Comparison of ENCODE assay signal across 38 cellular contexts in genomic region chr13:93511011-93511410, GRCh38.
"Had no signal": no experiment of that assay in that cellular context is flagged by ENCODE, and none has a peak within 500 bp of the region (broad histone marks: within the 10 kb centered on the region; RNA-seq: fewer than 3 reads in every experiment).

No MANE protein-coding gene starts in this region.

- H3K9me3 ChIP-seq: adrenal gland, body of pancreas, breast epithelium had no signal

- H3K27me3 Mint-ChIP-seq: activated naive CD4-positive, alpha-beta T cell treated with anti-CD3 and anti-CD28 coated beads, Interleukin-2, amount 10 ng/mL, durations not matched to agents 7 days and 5 days; activated naive CD8-positive, alpha-beta T cell treated with anti-CD3 and anti-CD28 coated beads, Interleukin-2, amount 10 ng/mL, durations not matched to agents 7 days and 5 days; activated naive CD8-positive, alpha-beta T cell treated with anti-CD3 and anti-CD28 coated beads, Interleukin-2, amount 50 U/mL, for 24 hours; brain; central memory CD8-positive, alpha-beta T cell had no signal

- H3K36me3 ChIP-seq: adrenal gland, ascending aorta, brain microvascular endothelial cell, breast epithelium, cardiac muscle cell had no signal

- FAIRE-seq: bronchial epithelial cell had no signal

- H3K9me3 Mint-ChIP-seq: activated naive CD4-positive, alpha-beta T cell treated with anti-CD3 and anti-CD28 coated beads for 36 hours; activated naive CD4-positive, alpha-beta T cell treated with anti-CD3 and anti-CD28 coated beads, Interleukin-2, amount 10 ng/mL, durations not matched to agents 7 days and 5 days; activated naive CD4-positive, alpha-beta T cell treated with anti-CD3 and anti-CD28 coated beads, Interleukin-2, amount 50 U/mL, for 24 hours; activated naive CD8-positive, alpha-beta T cell treated with anti-CD3 and anti-CD28 coated beads for 36 hours; activated naive CD8-positive, alpha-beta T cell treated with anti-CD3 and anti-CD28 coated beads, Interleukin-2, amount 10 ng/mL, durations not matched to agents 7 days and 5 days; activated naive CD8-positive, alpha-beta T cell treated with anti-CD3 and anti-CD28 coated beads, Interleukin-2, amount 50 U/mL, for 24 hours; activated T-cell treated with anti-CD3 and anti-CD28 coated beads, Interleukin-2, amount 50 U/mL, for 4 hours; activated T-helper 1 cell treated with anti-CD3 and anti-CD28 coated beads, Interleukin-12 subunit alpha, Interleukin-12 subunit beta, Interleukin-2, Interleukin-4 antibody, amounts not matched to agents 30 ng/mL and 10 ng/mL and 1 ng/mL, durations not matched to agents 14 hours and 24 hours and 36 hours; activated T-helper 2 cell treated with anti-CD3 and anti-CD28 coated beads, Interferon-gamma antibody, Interleukin-2, Interleukin-4, amounts not matched to agents 10 μg/mL and 5 μg/mL and 100 μg/mL, durations not matched to agents 14 hours and 24 hours and 36 hours; brain had no signal

- H3K4me3 Mint-ChIP-seq: activated naive CD4-positive, alpha-beta T cell treated with anti-CD3 and anti-CD28 coated beads for 36 hours; activated naive CD4-positive, alpha-beta T cell treated with anti-CD3 and anti-CD28 coated beads, Interleukin-2, amount 10 ng/mL, durations not matched to agents 7 days and 5 days; activated naive CD4-positive, alpha-beta T cell treated with anti-CD3 and anti-CD28 coated beads, Interleukin-2, amount 50 U/mL, for 24 hours; activated naive CD8-positive, alpha-beta T cell; activated naive CD8-positive, alpha-beta T cell treated with anti-CD3 and anti-CD28 coated beads for 36 hours; activated naive CD8-positive, alpha-beta T cell treated with anti-CD3 and anti-CD28 coated beads, Interleukin-2, amount 10 ng/mL, durations not matched to agents 7 days and 5 days; activated naive CD8-positive, alpha-beta T cell treated with anti-CD3 and anti-CD28 coated beads, Interleukin-2, amount 50 U/mL, for 24 hours; activated T-cell treated with anti-CD3 and anti-CD28 coated beads, Interleukin-2, amount 50 U/mL, for 24 hours; activated T-cell treated with anti-CD3 and anti-CD28 coated beads, Interleukin-2, amount 50 U/mL, for 4 hours; activated T-cell treated with anti-CD3 and anti-CD28 coated beads, Interleukin-2, amount 50 U/mL, for 72 hours; activated T-helper 1 cell treated with anti-CD3 and anti-CD28 coated beads, Interleukin-12 subunit alpha, Interleukin-12 subunit beta, Interleukin-2, Interleukin-4 antibody, amounts not matched to agents 30 ng/mL and 10 ng/mL and 1 ng/mL, durations not matched to agents 14 hours and 24 hours and 36 hours; activated T-helper 17 cell treated with anti-CD3 and anti-CD28 coated beads, Interleukin-2, amount 50 U/mL, for 72 hours; brain; central memory CD8-positive, alpha-beta T cell had no signal

- H3K4me1 ChIP-seq: adrenal gland, ascending aorta, body of pancreas, breast epithelium had no signal

- H3K4me3 ChIP-seq: adrenal gland, ascending aorta, body of pancreas, breast epithelium, cardiac muscle cell had no signal

- H3K4me1 Mint-ChIP-seq: activated naive CD4-positive, alpha-beta T cell treated with anti-CD3 and anti-CD28 coated beads, Interleukin-2, amount 10 ng/mL, durations not matched to agents 7 days and 5 days; activated naive CD4-positive, alpha-beta T cell treated with anti-CD3 and anti-CD28 coated beads, Interleukin-2, amount 50 U/mL, for 24 hours; activated naive CD8-positive, alpha-beta T cell treated with anti-CD3 and anti-CD28 coated beads for 36 hours; activated naive CD8-positive, alpha-beta T cell treated with anti-CD3 and anti-CD28 coated beads, Interleukin-2, amount 10 ng/mL, durations not matched to agents 7 days and 5 days; activated naive CD8-positive, alpha-beta T cell treated with anti-CD3 and anti-CD28 coated beads, Interleukin-2, amount 50 U/mL, for 24 hours; activated T-helper 17 cell treated with anti-CD3 and anti-CD28 coated beads, Interleukin-2, amount 50 U/mL, for 72 hours; central memory CD8-positive, alpha-beta T cell had no signal

- DNase-seq: activated effector memory CD4-positive, alpha-beta T cell treated with anti-CD3 and anti-CD28 coated beads, Interleukin-2, amount 50 U/mL, for 16 hours; activated effector memory CD4-positive, alpha-beta T cell treated with Interleukin-2 at 50 U/mL for 16 hours; activated gamma-delta T cell; activated gamma-delta T cell treated with Interleukin-2 at 50 U/mL for 16 hours; activated naive CD4-positive, alpha-beta T cell; activated naive CD4-positive, alpha-beta T cell treated with anti-CD3 and anti-CD28 coated beads for 36 hours; activated naive CD4-positive, alpha-beta T cell treated with anti-CD3 and anti-CD28 coated beads, Interleukin-2, amount 10 ng/mL, durations not matched to agents 7 days and 5 days; activated naive CD4-positive, alpha-beta T cell treated with anti-CD3 and anti-CD28 coated beads, Interleukin-2, amount 50 U/mL, for 16 hours; activated naive CD4-positive, alpha-beta T cell treated with Interleukin-2 at 50 U/mL for 16 hours; activated naive CD8-positive, alpha-beta T cell treated with anti-CD3 and anti-CD28 coated beads for 36 hours; activated naive CD8-positive, alpha-beta T cell treated with anti-CD3 and anti-CD28 coated beads, Interleukin-2, amount 10 ng/mL, durations not matched to agents 7 days and 5 days; activated naive CD8-positive, alpha-beta T cell treated with anti-CD3 and anti-CD28 coated beads, Interleukin-2, amount 50 U/mL, for 24 hours; activated T-cell treated with anti-CD3 and anti-CD28 coated beads, Interleukin-2, amount 50 U/mL, for 24 hours; activated T-cell treated with anti-CD3 and anti-CD28 coated beads, Interleukin-2, amount 50 U/mL, for 4 hours; activated T-cell treated with anti-CD3 and anti-CD28 coated beads, Interleukin-2, amount 50 U/mL, for 48 hours; activated T-cell treated with anti-CD3 and anti-CD28 coated beads, Interleukin-2, amount 50 U/mL, for 72 hours; adrenal gland; amniotic stem cell; amygdala; anterior cingulate cortex; aorta; body of pancreas; brain microvascular endothelial cell; caudate nucleus; central memory CD4-positive, alpha-beta T cell; cerebellar nuclear complex had no signal

- ATAC-seq: activated naive CD4-positive, alpha-beta T cell treated with anti-CD3 and anti-CD28 coated beads, Interleukin-2, amount 50 U/mL, for 72 hours; activated naive CD8-positive, alpha-beta T cell treated with anti-CD3 and anti-CD28 coated beads, Interleukin-2, amount 50 U/mL, for 24 hours; activated T-cell treated with anti-CD3 and anti-CD28 coated beads, Interleukin-2, amount 50 U/mL, for 4 hours; activated T-cell treated with anti-CD3 and anti-CD28 coated beads, Interleukin-2, amount 50 U/mL, for 72 hours; activated T-helper 17 cell treated with anti-CD3 and anti-CD28 coated beads, Interleukin-2, amount 50 U/mL, for 72 hours; body of pancreas had no signal

- H3K27ac ChIP-seq: adrenal gland, ascending aorta, body of pancreas, brain microvascular endothelial cell, breast epithelium, cardiac muscle cell had no signal

- H3K27ac Mint-ChIP-seq: activated naive CD4-positive, alpha-beta T cell treated with anti-CD3 and anti-CD28 coated beads for 36 hours; activated naive CD4-positive, alpha-beta T cell treated with anti-CD3 and anti-CD28 coated beads, Interleukin-2, amount 10 ng/mL, durations not matched to agents 7 days and 5 days; activated naive CD4-positive, alpha-beta T cell treated with anti-CD3 and anti-CD28 coated beads, Interleukin-2, amount 50 U/mL, for 24 hours; activated naive CD4-positive, alpha-beta T cell treated with anti-CD3 and anti-CD28 coated beads, Interleukin-2, amount 50 U/mL, for 72 hours; activated naive CD8-positive, alpha-beta T cell; activated naive CD8-positive, alpha-beta T cell treated with anti-CD3 and anti-CD28 coated beads for 36 hours; activated naive CD8-positive, alpha-beta T cell treated with anti-CD3 and anti-CD28 coated beads, Interleukin-2, amount 10 ng/mL, durations not matched to agents 7 days and 5 days; activated naive CD8-positive, alpha-beta T cell treated with anti-CD3 and anti-CD28 coated beads, Interleukin-2, amount 50 U/mL, for 24 hours; activated T-cell treated with anti-CD3 and anti-CD28 coated beads, Interleukin-2, amount 50 U/mL, for 24 hours; activated T-cell treated with anti-CD3 and anti-CD28 coated beads, Interleukin-2, amount 50 U/mL, for 72 hours; activated T-helper 1 cell treated with anti-CD3 and anti-CD28 coated beads, Interleukin-12 subunit alpha, Interleukin-12 subunit beta, Interleukin-2, Interleukin-4 antibody, amounts not matched to agents 30 ng/mL and 10 ng/mL and 1 ng/mL, durations not matched to agents 14 hours and 24 hours and 36 hours; activated T-helper 17 cell treated with anti-CD3 and anti-CD28 coated beads, Interleukin-2, amount 50 U/mL, for 72 hours; activated T-helper 2 cell treated with anti-CD3 and anti-CD28 coated beads, Interferon-gamma antibody, Interleukin-2, Interleukin-4, amounts not matched to agents 10 μg/mL and 5 μg/mL and 100 μg/mL, durations not matched to agents 14 hours and 24 hours and 36 hours; brain had no signal

- H3K36me3 Mint-ChIP-seq: activated naive CD4-positive, alpha-beta T cell treated with anti-CD3 and anti-CD28 coated beads, Interleukin-2, amount 10 ng/mL, durations not matched to agents 7 days and 5 days; activated naive CD4-positive, alpha-beta T cell treated with anti-CD3 and anti-CD28 coated beads, Interleukin-2, amount 50 U/mL, for 24 hours; activated naive CD4-positive, alpha-beta T cell treated with anti-CD3 and anti-CD28 coated beads, Interleukin-2, amount 50 U/mL, for 72 hours; activated naive CD8-positive, alpha-beta T cell; activated naive CD8-positive, alpha-beta T cell treated with anti-CD3 and anti-CD28 coated beads for 36 hours; activated naive CD8-positive, alpha-beta T cell treated with anti-CD3 and anti-CD28 coated beads, Interleukin-2, amount 10 ng/mL, durations not matched to agents 7 days and 5 days; brain had no signal
